ENCODE assay signal across 1 cellular context in genomic region chr12:56205445-56205844, GRCh38.
TF ChIP-seq lines count a peak whose summit lies in the region.

No MANE protein-coding gene starts in this region.

TF ChIP-seq in endothelial cell of umbilical vein, 7 proteins besides CTCF, POLR2A, EP300 and RAD21:
- TF ChIP-seq MAX (IDR thresholded peaks at IDR 0.05; ENCODE audit: insufficient read depth, insufficient read length) (no peak), EZH2 (IDR thresholded peaks at IDR 0.05; ENCODE audit: borderline replicate concordance, low read depth, low read length, severe bottlenecking) (no peak), JUN (IDR thresholded peaks at IDR 0.05; ENCODE audit: borderline replicate concordance, insufficient read depth, insufficient read length, low read depth) (no peak), POLR2AphosphoS5 (IDR thresholded peaks at IDR 0.05; ENCODE audit: insufficient read depth, low read depth, low read length) (no peak), GATA2 (IDR thresholded peaks at IDR 0.05; ENCODE audit: insufficient read depth, insufficient read length, low read depth, low read length) (no peak), FOS (IDR thresholded peaks at IDR 0.05; ENCODE audit: borderline replicate concordance, insufficient read depth, low read length) (no peak)
